In genomic region chr2:11514081-11514730, GRCh38 we compare ENCODE assay signal across 1 cellular context.
TF ChIP-seq lines count a peak whose summit lies in the region.

No MANE protein-coding gene starts in this region.

TF ChIP-seq in HepG2, 621 proteins besides CTCF, POLR2A, EP300 and RAD21 (continued from another document):
- TF ChIP-seq, protein P1, sequence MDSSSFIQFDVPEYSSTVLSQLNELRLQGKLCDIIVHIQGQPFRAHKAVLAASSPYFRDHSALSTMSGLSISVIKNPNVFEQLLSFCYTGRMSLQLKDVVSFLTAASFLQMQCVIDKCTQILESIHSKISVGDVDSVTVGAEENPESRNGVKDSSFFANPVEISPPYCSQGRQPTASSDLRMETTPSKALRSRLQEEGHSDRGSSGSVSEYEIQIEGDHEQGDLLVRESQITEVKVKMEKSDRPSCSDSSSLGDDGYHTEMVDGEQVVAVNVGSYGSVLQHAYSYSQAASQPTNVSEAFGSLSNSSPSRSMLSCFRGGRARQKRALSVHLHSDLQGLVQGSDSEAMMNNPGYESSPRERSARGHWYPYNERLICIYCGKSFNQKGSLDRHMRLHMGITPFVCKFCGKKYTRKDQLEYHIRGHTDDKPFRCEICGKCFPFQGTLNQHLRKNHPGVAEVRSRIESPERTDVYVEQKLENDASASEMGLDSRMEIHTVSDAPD (CRISPR knock-in tag; IDR thresholded peaks at IDR 0.05), result peak; percentile 75; the same call in 1 of the 2 replicates
